ENCODE assay signal across 8 cellular contexts in the genomic region with DNA sequence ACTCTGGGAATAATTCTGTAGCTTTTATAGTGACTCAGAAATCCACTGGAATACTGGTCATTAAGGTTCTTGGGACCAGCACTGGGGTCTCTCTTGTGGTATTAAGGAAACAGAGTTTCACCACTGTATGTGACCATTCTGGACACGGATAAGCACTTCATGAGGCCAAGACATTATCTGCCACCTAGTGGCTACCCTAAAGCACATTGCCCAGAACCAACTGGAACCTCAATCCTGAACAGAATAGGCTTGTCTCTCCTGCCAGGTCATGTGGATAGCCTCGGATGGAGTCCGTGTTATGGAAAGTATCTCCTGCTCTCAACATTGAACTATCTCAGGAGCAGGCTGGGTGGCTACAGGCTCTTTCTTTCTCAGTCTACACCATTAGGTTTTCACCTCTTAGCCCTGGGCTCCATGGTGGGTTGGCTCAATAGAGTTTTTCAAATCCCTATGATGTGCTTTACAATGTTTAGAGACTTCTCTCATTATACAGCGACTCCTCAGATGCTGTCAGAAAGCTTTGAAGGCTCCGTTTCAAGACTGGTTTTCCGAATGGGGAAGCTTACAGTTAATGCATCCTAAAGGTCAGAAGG.
A peak's percentile ranks its signal among the peaks of the same experiment; 100 is the strongest.
DNase-seq lines count a peak whose midpoint lies in the region; ATAC-seq, FAIRE-seq and TF ChIP-seq lines count a peak whose summit lies in the region.

No MANE protein-coding gene starts in this region.

- no peak for FAIRE-seq in astrocyte (lab: Jason Lieb, UNC)

- H3K4me3 ChIP-seq in astrocyte (ENCODE audit: insufficient read depth, low read depth, low read length): no peak overlapping the region

- H3K27me3 ChIP-seq in astrocyte (ENCODE audit: insufficient read depth, low read length): no peaks in the 10 kb centered on the region

- H2AFZ ChIP-seq in astrocyte (ENCODE audit: low read depth, low read length): no peak overlapping the region

- no peaks in the 10 kb centered on the region for H3K9me3 ChIP-seq in astrocyte (ENCODE audit: insufficient read depth, low read depth, low read length)

- no peak overlapping the region for H3K27ac ChIP-seq in astrocyte (ENCODE audit: low read depth, low read length)

- no peaks in the 10 kb centered on the region for H4K20me1 ChIP-seq in astrocyte (ENCODE audit: insufficient read depth, low read length)

- H3K36me3 ChIP-seq in astrocyte (ENCODE audit: insufficient read depth, low read length): no peaks in the 10 kb centered on the region

- no peak overlapping the region for H3K4me2 ChIP-seq in astrocyte (ENCODE audit: low read length)

- no peak overlapping the region for H3K27ac Mint-ChIP-seq in HFFc6
- H3K27ac Mint-ChIP-seq in astrocyte (ENCODE audit: unreplicated experiment): no peak overlapping the region

- H3K36me3 Mint-ChIP-seq in HFFc6 (ENCODE audit: low read depth): 0 out of 2 replicates have a peak, but pooled peaks cover 5% of the 10 kb centered on the region
- peaks cover 3% of the 10 kb centered on the region for H3K36me3 Mint-ChIP-seq in astrocyte (ENCODE audit: low read depth, unreplicated experiment)

- H3K4me1 Mint-ChIP-seq in HFFc6 (ENCODE audit: low read depth) (no peaks in the 10 kb centered on the region), astrocyte (ENCODE audit: low read depth, unreplicated experiment) (no peaks in the 10 kb centered on the region)

- peaks cover 52% of the 10 kb centered on the region for H3K9me3 Mint-ChIP-seq in HFFc6
- H3K9me3 Mint-ChIP-seq in astrocyte (ENCODE audit: unreplicated experiment): peaks cover 4% of the 10 kb centered on the region

- H3K4me3 Mint-ChIP-seq in HFFc6 (no peak overlapping the region), astrocyte (ENCODE audit: unreplicated experiment) (no peak overlapping the region)

- TF ChIP-seq CTCF in HFFc6 (IDR thresholded peaks at IDR 0.05) (peak; percentile 55), astrocyte (IDR thresholded peaks at IDR 0.05; ENCODE audit: insufficient read depth, low read depth, low read length) (peak; percentile 32)

- ATAC-seq in HG03135 (IDR thresholded peaks at IDR 0.05; ENCODE audit: unreplicated experiment) (no peak), GM21737 (IDR thresholded peaks at IDR 0.05; ENCODE audit: unreplicated experiment) (no peak), HG03095 (IDR thresholded peaks at IDR 0.05; ENCODE audit: unreplicated experiment) (no peak)

- in situ Hi-C loops in Caki2 (cut with HindIII; ENCODE audit: low pct_unique_long_range_greater_than_20kb, low sequenced_read_pairs): no loop called here

- H3K4me1 ChIP-seq in astrocyte (ENCODE audit: insufficient read depth, low read length): no peaks in the 10 kb centered on the region

- no peaks in the 10 kb centered on the region for H3K79me2 ChIP-seq in astrocyte (ENCODE audit: insufficient read depth, low read length)

- H3K9ac ChIP-seq in astrocyte (ENCODE audit: low read length): no peak overlapping the region

- H3K27me3 Mint-ChIP-seq in HFFc6 (ENCODE audit: insufficient read depth) (peaks cover 4% of the 10 kb centered on the region; the same call in 1 of the 2 replicates), astrocyte (ENCODE audit: low read depth, unreplicated experiment) (no peaks in the 10 kb centered on the region)

- DNase-seq in Caki2 (ENCODE audit: low read depth) (peak; percentile 5), HFFc6 (no peak), astrocyte (ENCODE audit: low read depth) (peak; percentile 7), kidney tubule cell (ENCODE audit: low spot score) (peak; percentile 33), islet precursor cell (no peak)

Comparison
In these comparisons a context has a peak if more than half of its experiments do, and no peak if none do; other contexts are left out.
1. DNase-seq: peak in Caki2 (single experiment), astrocyte (single experiment) and kidney tubule cell (single experiment); none in HFFc6 (single experiment) and islet precursor cell (single experiment).